26 cellular contexts compared by ENCODE assay signal in the genomic region with DNA sequence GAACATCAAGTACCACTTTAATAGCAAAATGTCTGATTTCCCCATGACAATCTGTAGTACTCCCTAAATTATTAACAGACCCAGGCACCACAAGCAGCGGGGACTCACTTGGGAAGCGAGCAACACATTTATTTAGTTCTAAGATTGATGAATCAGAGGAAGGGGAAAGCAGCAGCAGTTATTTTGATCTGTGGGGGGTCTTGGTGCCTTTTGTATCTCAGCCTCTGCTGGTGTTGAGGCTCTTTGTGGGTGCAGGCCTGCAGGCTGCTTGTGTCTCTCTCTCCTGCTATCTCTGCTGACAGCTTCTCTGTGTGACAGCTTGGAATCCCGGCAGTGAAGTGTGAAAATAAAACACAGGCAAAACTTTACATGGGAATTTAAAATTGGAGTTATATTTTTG.
A peak's percentile ranks its signal among the peaks of the same experiment; 100 is the strongest.
DNase-seq lines count a peak whose midpoint lies in the region; ATAC-seq, FAIRE-seq and TF ChIP-seq lines count a peak whose summit lies in the region.
"Had no signal": no experiment of that assay in that cellular context is flagged by ENCODE, and none has a peak within 500 bp of the region (broad histone marks: within the 10 kb centered on the region; RNA-seq: fewer than 3 reads in every experiment).

No MANE protein-coding gene starts in this region.

- H3K4me1 ChIP-seq in GM23338 (ENCODE audit: insufficient read depth) = peaks cover 55% of the 10 kb centered on the region
- peaks cover 43% of the 10 kb centered on the region for H3K4me1 ChIP-seq in iPS-20b (ENCODE audit: insufficient read depth, low read length)
- peaks cover 28% of the 10 kb centered on the region for H3K4me1 ChIP-seq in neuron (ENCODE audit: insufficient read depth, low read length)
- H3K4me1 ChIP-seq: prostate gland had no signal

- FAIRE-seq in RCC 7860 (lab: Jason Lieb, UNC) = peak; percentile 93
- FAIRE-seq: GM12892, urothelium cell line had no signal

- H3K36me3 ChIP-seq in GM23338 (ENCODE audit: insufficient read depth) (no peaks in the 10 kb centered on the region), iPS-20b (ENCODE audit: insufficient read depth, low read depth, low read length) (no peaks in the 10 kb centered on the region), neuron (ENCODE audit: insufficient read depth, low read length) (no peaks in the 10 kb centered on the region)
- H3K36me3 ChIP-seq: neutrophil, prostate gland had no signal

- H2AFZ ChIP-seq in GM23338 = no peak overlapping the region
- peak overlapping the region; percentile 6 for H2AFZ ChIP-seq in neuron (ENCODE audit: low read depth, low read length)

- H3K27ac ChIP-seq in GM23338 (ENCODE audit: low read depth) (no peak overlapping the region), iPS-20b (ENCODE audit: low read length) (no peak overlapping the region)
- H3K27ac ChIP-seq: neutrophil, prostate gland, VCaP had no signal

- H3K27ac Mint-ChIP-seq in GM23338 = peak overlapping the region; percentile 11; the same call in 1 of the 2 replicates
- no peak overlapping the region for H3K27ac Mint-ChIP-seq in activated T-helper 17 cell treated with anti-CD3 and anti-CD28 coated beads, Interleukin-2, amount 50 U/mL, for 72 hours
- H3K27ac Mint-ChIP-seq: activated CD4-positive, alpha-beta T cell treated with anti-CD3 and anti-CD28 coated beads, Interleukin-2, amount 10 ng/mL, durations not matched to agents 24 days and 14 days; dendritic cell treated with granulocyte-macrophage colony-stimulating factor and Interleukin-4, amounts not matched to agents 40 ng/mL and 50 ng/mL, for 4 days; T-helper 2 cell treated with Interferon-gamma antibody and Interleukin-4, amounts not matched to agents 5 μg/mL and 100 μg/mL, for 36 hours had no signal

- peaks cover 13% of the 10 kb centered on the region for H3K79me2 ChIP-seq in GM23338 (replicated peaks; ENCODE audit: insufficient read depth)

- H3K4me2 ChIP-seq in GM23338 = no peak overlapping the region

- no peaks in the 10 kb centered on the region for H3K9me2 ChIP-seq in GM23338 (ENCODE audit: insufficient read depth)

- H3K9me3 ChIP-seq in iPS-20b (ENCODE audit: insufficient read depth, low read depth, low read length) (no peaks in the 10 kb centered on the region), neuron (ENCODE audit: low read length) (no peaks in the 10 kb centered on the region)
- H3K9me3 ChIP-seq: neutrophil, prostate gland had no signal

- H3K4me3 Mint-ChIP-seq in GM23338 = no peak overlapping the region
- no peak overlapping the region for H3K4me3 Mint-ChIP-seq in activated T-helper 17 cell treated with anti-CD3 and anti-CD28 coated beads, Interleukin-2, amount 50 U/mL, for 72 hours
- H3K4me3 Mint-ChIP-seq: activated CD4-positive, alpha-beta T cell treated with anti-CD3 and anti-CD28 coated beads, Interleukin-2, amount 10 ng/mL, durations not matched to agents 24 days and 14 days; dendritic cell treated with granulocyte-macrophage colony-stimulating factor and Interleukin-4, amounts not matched to agents 40 ng/mL and 50 ng/mL, for 4 days; T-helper 2 cell treated with Interferon-gamma antibody and Interleukin-4, amounts not matched to agents 5 μg/mL and 100 μg/mL, for 36 hours had no signal

- H3K36me3 Mint-ChIP-seq in GM23338 (ENCODE audit: low read depth) = no peaks in the 10 kb centered on the region
- H3K36me3 Mint-ChIP-seq in activated T-helper 17 cell treated with anti-CD3 and anti-CD28 coated beads, Interleukin-2, amount 50 U/mL, for 72 hours (ENCODE audit: low read depth) = no peaks in the 10 kb centered on the region

- H3K4me3 ChIP-seq in GM23338 = no peak overlapping the region
- H3K4me3 ChIP-seq in iPS-20b (ENCODE audit: low read length) = no peak overlapping the region
- H3K4me3 ChIP-seq in neuron (ENCODE audit: low read length) = peak overlapping the region; percentile 21
- H3K4me3 ChIP-seq: prostate gland had no signal

- no peaks in the 10 kb centered on the region for H3K9me3 Mint-ChIP-seq in GM23338
- no peaks in the 10 kb centered on the region for H3K9me3 Mint-ChIP-seq in activated T-helper 17 cell treated with anti-CD3 and anti-CD28 coated beads, Interleukin-2, amount 50 U/mL, for 72 hours
- H3K9me3 Mint-ChIP-seq: activated CD4-positive, alpha-beta T cell treated with anti-CD3 and anti-CD28 coated beads, Interleukin-2, amount 10 ng/mL, durations not matched to agents 24 days and 14 days; dendritic cell treated with granulocyte-macrophage colony-stimulating factor and Interleukin-4, amounts not matched to agents 40 ng/mL and 50 ng/mL, for 4 days; T-helper 2 cell treated with Interferon-gamma antibody and Interleukin-4, amounts not matched to agents 5 μg/mL and 100 μg/mL, for 36 hours had no signal

- 0 out of 2 replicates have a peak overlapping the region, but pooled peaks have one; percentile 17 for H3K9ac ChIP-seq in iPS-20b (ENCODE audit: low read depth, low read length)

- H4K20me1 ChIP-seq in GM23338 (replicated peaks; ENCODE audit: insufficient read depth) = no peaks in the 10 kb centered on the region

- DNase-seq in GM23338 (ENCODE audit: low spot score) (peak; percentile 48), RCC 7860 (ENCODE audit: low spot score) (peak; percentile 63), GM03348 (ENCODE audit: low spot score) (no peak), iPS-NIHi11 (ENCODE audit: low spot score) (no peak), NCI-H524 treated with DMSO at 0.1 percent for 48 hours (lab: John Stamatoyannopoulos, UW) (no peak)
- DNase-seq: activated CD4-positive, alpha-beta T cell treated with anti-CD3 and anti-CD28 coated beads, Interleukin-2, amount 10 ng/mL, durations not matched to agents 24 days and 14 days; activated naive CD4-positive, alpha-beta T cell treated with Interleukin-2 at 50 U/mL for 16 hours; activated T-cell treated with anti-CD3 and anti-CD28 coated beads, Interleukin-2, amount 50 U/mL, for 48 hours; Calu3; central memory CD4-positive, alpha-beta T cell; IMR-90; NCI-H1092; NCI-H1930; NCI-H82; stimulated activated CD4-positive, alpha-beta T cell treated with anti-CD3 and anti-CD28 coated beads, Interleukin-1b, Interleukin-23, amount 100 ng/mL, for 48 hours had no signal

- peak; percentile 87 for ATAC-seq in GM23338
- ATAC-seq in activated T-helper 17 cell treated with anti-CD3 and anti-CD28 coated beads, Interleukin-2, amount 50 U/mL, for 72 hours (replicated peaks) = no peak
- ATAC-seq: left lobe of liver had no signal

- H3K4me1 Mint-ChIP-seq in GM23338 = peaks cover 50% of the 10 kb centered on the region
- H3K4me1 Mint-ChIP-seq in activated T-helper 17 cell treated with anti-CD3 and anti-CD28 coated beads, Interleukin-2, amount 50 U/mL, for 72 hours = no peaks in the 10 kb centered on the region
- H3K4me1 Mint-ChIP-seq: activated CD4-positive, alpha-beta T cell treated with anti-CD3 and anti-CD28 coated beads, Interleukin-2, amount 10 ng/mL, durations not matched to agents 24 days and 14 days had no signal

- no peak for TF ChIP-seq CTCF in GM23338 (conservative IDR thresholded peaks at IDR 0.05; ENCODE audit: low read depth in 2 of 2)

- no peaks in the 10 kb centered on the region for H3F3A ChIP-seq in GM23338 (replicated peaks; ENCODE audit: low read depth)

- H3K27me3 Mint-ChIP-seq in GM23338 (ENCODE audit: insufficient read depth, low read depth, poor library complexity) = no peaks in the 10 kb centered on the region
- peaks cover 10% of the 10 kb centered on the region for H3K27me3 Mint-ChIP-seq in activated T-helper 17 cell treated with anti-CD3 and anti-CD28 coated beads, Interleukin-2, amount 50 U/mL, for 72 hours
- H3K27me3 Mint-ChIP-seq: activated CD4-positive, alpha-beta T cell treated with anti-CD3 and anti-CD28 coated beads, Interleukin-2, amount 10 ng/mL, durations not matched to agents 24 days and 14 days had no signal

- H3K27me3 ChIP-seq in GM23338 (ENCODE audit: insufficient read depth) (no peaks in the 10 kb centered on the region), iPS-20b (ENCODE audit: insufficient read depth, low read length) (no peaks in the 10 kb centered on the region), neuron (ENCODE audit: insufficient read depth, low read length) (no peaks in the 10 kb centered on the region)
- H3K27me3 ChIP-seq: neutrophil had no signal

TF ChIP-seq in GM23338, 12 proteins besides CTCF, POLR2A, EP300 and RAD21 (continues in another document):
- no peak for TF ChIP-seq EZH2 (IDR thresholded peaks at IDR 0.05; ENCODE audit: low read depth, unreplicated experiment)
- no peak for TF ChIP-seq STAT1 (IDR thresholded peaks at IDR 0.05; ENCODE audit: unreplicated experiment)
- no peak for TF ChIP-seq POLR2AphosphoS5 (IDR thresholded peaks at IDR 0.05; ENCODE audit: low read depth)
- TF ChIP-seq CREB1 (CRISPR knock-in tag; IDR thresholded peaks at IDR 0.05; ENCODE audit: low read depth) = no peak
- TF ChIP-seq, protein P1, sequence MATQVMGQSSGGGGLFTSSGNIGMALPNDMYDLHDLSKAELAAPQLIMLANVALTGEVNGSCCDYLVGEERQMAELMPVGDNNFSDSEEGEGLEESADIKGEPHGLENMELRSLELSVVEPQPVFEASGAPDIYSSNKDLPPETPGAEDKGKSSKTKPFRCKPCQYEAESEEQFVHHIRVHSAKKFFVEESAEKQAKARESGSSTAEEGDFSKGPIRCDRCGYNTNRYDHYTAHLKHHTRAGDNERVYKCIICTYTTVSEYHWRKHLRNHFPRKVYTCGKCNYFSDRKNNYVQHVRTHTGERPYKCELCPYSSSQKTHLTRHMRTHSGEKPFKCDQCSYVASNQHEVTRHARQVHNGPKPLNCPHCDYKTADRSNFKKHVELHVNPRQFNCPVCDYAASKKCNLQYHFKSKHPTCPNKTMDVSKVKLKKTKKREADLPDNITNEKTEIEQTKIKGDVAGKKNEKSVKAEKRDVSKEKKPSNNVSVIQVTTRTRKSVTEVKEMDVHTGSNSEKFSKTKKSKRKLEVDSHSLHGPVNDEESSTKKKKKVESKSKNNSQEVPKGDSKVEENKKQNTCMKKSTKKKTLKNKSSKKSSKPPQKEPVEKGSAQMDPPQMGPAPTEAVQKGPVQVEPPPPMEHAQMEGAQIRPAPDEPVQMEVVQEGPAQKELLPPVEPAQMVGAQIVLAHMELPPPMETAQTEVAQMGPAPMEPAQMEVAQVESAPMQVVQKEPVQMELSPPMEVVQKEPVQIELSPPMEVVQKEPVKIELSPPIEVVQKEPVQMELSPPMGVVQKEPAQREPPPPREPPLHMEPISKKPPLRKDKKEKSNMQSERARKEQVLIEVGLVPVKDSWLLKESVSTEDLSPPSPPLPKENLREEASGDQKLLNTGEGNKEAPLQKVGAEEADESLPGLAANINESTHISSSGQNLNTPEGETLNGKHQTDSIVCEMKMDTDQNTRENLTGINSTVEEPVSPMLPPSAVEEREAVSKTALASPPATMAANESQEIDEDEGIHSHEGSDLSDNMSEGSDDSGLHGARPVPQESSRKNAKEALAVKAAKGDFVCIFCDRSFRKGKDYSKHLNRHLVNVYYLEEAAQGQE (IDR thresholded peaks at IDR 0.05; ENCODE audit: unreplicated experiment) = no peak

Comparison
In these comparisons a context has a peak if more than half of its experiments do, and no peak if none do; other contexts are left out.
1. DNase-seq: peak in GM23338 (single experiment) and RCC 7860 (single experiment); none in GM03348 (single experiment), iPS-NIHi11 (single experiment) and NCI-H524 treated with DMSO at 0.1 percent for 48 hours (single experiment).